In genomic region chr19:41427647-41428480, GRCh38 we compare ENCODE assay signal across 8 cellular contexts. TPM values are rescaled to one million over a fixed set of nuclear protein-coding genes. Genes with fewer than 3 reads are reported as not detected.
DNase-seq lines count a peak whose midpoint lies in the region; ATAC-seq and TF ChIP-seq lines count a peak whose summit lies in the region.

No MANE protein-coding gene starts in this region.

- CTCF ChIA-PET in activated CD4-positive, alpha-beta T cell treated with anti-CD3 and anti-CD28 coated beads, Interleukin-2, amount 10 ng/mL, durations not matched to agents 7 days and 5 days (lab: Charles Lee), result interaction anchor here (0.8 to 1.7 kb wide), 2 partner anchors 11 to 23 kb away, joined by 3 to 4 read pairs; partner anchors contain the start of gene DMAC2

- peak; percentile 45 for DNase-seq in stimulated activated CD4-positive, alpha-beta T cell treated with anti-CD3 and anti-CD28 coated beads, Interleukin-15, amount 100 ng/mL, for 24 hours
- DNase-seq in stimulated activated CD4-positive, alpha-beta T cell treated with anti-CD3 and anti-CD28 coated beads, Interleukin-12 subunit alpha, Interleukin-12 subunit beta, amount 100 ng/mL, for 4 hours, result no peak
- DNase-seq in activated CD4-positive, alpha-beta T cell treated with anti-CD3 and anti-CD28 coated beads, Interleukin-2, amount 10 ng/mL, durations not matched to agents 7 days and 5 days, result peak; percentile 40
- DNase-seq in effector memory CD4-positive, alpha-beta T cell, result peak; percentile 53 to 61 (median 54)
- DNase-seq in upper lobe of left lung, result peak; percentile 79 to 84
- no peak for DNase-seq in NK-92 treated with Interleukin-12 subunit alpha and Interleukin-12 subunit beta, amount 100 ng/mL, for 24 hours (lab: John Stamatoyannopoulos, UW)

- no peaks in the 10 kb centered on the region for H3K27me3 Mint-ChIP-seq in activated CD4-positive, alpha-beta T cell treated with anti-CD3 and anti-CD28 coated beads, Interleukin-2, amount 10 ng/mL, durations not matched to agents 7 days and 5 days

- H3K4me1 Mint-ChIP-seq in activated CD4-positive, alpha-beta T cell treated with anti-CD3 and anti-CD28 coated beads, Interleukin-2, amount 10 ng/mL, durations not matched to agents 7 days and 5 days, result peaks cover 42% of the 10 kb centered on the region

- no peaks in the 10 kb centered on the region for H3K9me3 Mint-ChIP-seq in activated CD4-positive, alpha-beta T cell treated with anti-CD3 and anti-CD28 coated beads, Interleukin-2, amount 10 ng/mL, durations not matched to agents 7 days and 5 days

- POLR2A ChIA-PET in activated CD4-positive, alpha-beta T cell treated with anti-CD3 and anti-CD28 coated beads, Interleukin-2, amount 10 ng/mL, durations not matched to agents 7 days and 5 days (lab: Charles Lee), result no interaction called here

- no peaks in the 10 kb centered on the region for H3K27me3 ChIP-seq in effector memory CD4-positive, alpha-beta T cell (replicated peaks; ENCODE audit: control insufficient read depth, insufficient read depth, low read length, poor library complexity, severe bottlenecking)
- H3K27me3 ChIP-seq in mucosa of stomach (ENCODE audit: control insufficient read depth, insufficient read depth, low read length) (no peaks in the 10 kb centered on the region), upper lobe of left lung (no peaks in the 10 kb centered on the region)

- peak overlapping the region; percentile 78 for H3K27ac Mint-ChIP-seq in activated CD4-positive, alpha-beta T cell treated with anti-CD3 and anti-CD28 coated beads, Interleukin-2, amount 10 ng/mL, durations not matched to agents 7 days and 5 days

- TF ChIP-seq EP300 in upper lobe of left lung (IDR thresholded peaks at IDR 0.05), result no peak

- peaks cover 15% of the 10 kb centered on the region for H3K36me3 Mint-ChIP-seq in activated CD4-positive, alpha-beta T cell treated with anti-CD3 and anti-CD28 coated beads, Interleukin-2, amount 10 ng/mL, durations not matched to agents 7 days and 5 days (ENCODE audit: low read depth)

- 5% methylated on average over 22 to 23 of the region's 23 CpGs for WGBS in upper lobe of left lung, 2 donors

- peak; percentile 42 to 51 for ATAC-seq in upper lobe of left lung (ENCODE audit: low FRiP score in 2 of 2)
- no peak for ATAC-seq in HG03460 (IDR thresholded peaks at IDR 0.05; ENCODE audit: unreplicated experiment)

- TF ChIP-seq POLR2A in upper lobe of left lung (IDR thresholded peaks at IDR 0.05), result no peak

- H3K9me3 ChIP-seq in effector memory CD4-positive, alpha-beta T cell (ENCODE audit: control insufficient read depth, low read length), result no peaks in the 10 kb centered on the region
- H3K9me3 ChIP-seq in mucosa of stomach (ENCODE audit: control insufficient read depth, low read length) (no peaks in the 10 kb centered on the region), upper lobe of left lung (no peaks in the 10 kb centered on the region)

- peaks cover 24% of the 10 kb centered on the region for H3K36me3 ChIP-seq in effector memory CD4-positive, alpha-beta T cell (ENCODE audit: control insufficient read depth, insufficient read depth, low read length)
- peaks cover 10% of the 10 kb centered on the region for H3K36me3 ChIP-seq in mucosa of stomach (ENCODE audit: control insufficient read depth, insufficient read depth, low read length)
- H3K36me3 ChIP-seq in upper lobe of left lung, result peaks cover 8 to 55% (median 29%) of the 10 kb centered on the region in 4 donors

- H3K9ac ChIP-seq in mucosa of stomach (ENCODE audit: low read length), result peak overlapping the region; percentile 91

- H3K4me1 ChIP-seq in effector memory CD4-positive, alpha-beta T cell (ENCODE audit: control insufficient read depth, insufficient read depth, low read length, poor library complexity, severe bottlenecking), result peaks cover 23% of the 10 kb centered on the region
- H3K4me1 ChIP-seq in mucosa of stomach (ENCODE audit: control insufficient read depth, insufficient read depth, low read length) (peaks cover 44% of the 10 kb centered on the region), upper lobe of left lung (peaks cover 36 to 74% (median 50%) of the 10 kb centered on the region in 4 donors)

- peak overlapping the region; percentile 60 for H3K27ac ChIP-seq in effector memory CD4-positive, alpha-beta T cell (ENCODE audit: insufficient read depth, low read length, poor library complexity, severe bottlenecking)
- peak overlapping the region; percentile 68 to 95 (median 86) for H3K27ac ChIP-seq in upper lobe of left lung

- H3K4me3 Mint-ChIP-seq in activated CD4-positive, alpha-beta T cell treated with anti-CD3 and anti-CD28 coated beads, Interleukin-2, amount 10 ng/mL, durations not matched to agents 7 days and 5 days, result peak overlapping the region; percentile 73

- no peak for TF ChIP-seq CTCF in upper lobe of left lung (IDR thresholded peaks at IDR 0.05)

- H3K4me3 ChIP-seq in effector memory CD4-positive, alpha-beta T cell (ENCODE audit: insufficient read depth, low read depth, low read length, poor library complexity, severe bottlenecking), result peak overlapping the region; percentile 55
- H3K4me3 ChIP-seq in mucosa of stomach (ENCODE audit: low read length), result peak overlapping the region; percentile 83
- H3K4me3 ChIP-seq in upper lobe of left lung, result peak overlapping the region; percentile 36 to 71 (median 51)

RNA-seq across cellular contexts. Expression of gene B3GNT8, which starts 0.7 kb away (rescaled TPM):
- total RNA-seq in activated CD4-positive, alpha-beta T cell treated with anti-CD3 and anti-CD28 coated beads, Interleukin-2, amount 10 ng/mL, durations not matched to agents 7 days and 5 days, result 1 to 10 TPM; 2.1 to 2.2 TPM
- total RNA-seq in upper lobe of left lung, result 10 to 100 TPM; 10.0 to 39.1 (median 23.4) TPM

RNA-seq across cellular contexts. Expression of gene DMAC2, which starts 11.8 kb away (rescaled TPM):
- 10 to 100 TPM; 48.9 to 54.1 TPM for total RNA-seq in activated CD4-positive, alpha-beta T cell treated with anti-CD3 and anti-CD28 coated beads, Interleukin-2, amount 10 ng/mL, durations not matched to agents 7 days and 5 days
- 10 to 100 TPM; 28.9 to 63.1 (median 38.3) TPM for total RNA-seq in upper lobe of left lung

RNA-seq across cellular contexts. Expression of gene ERICH4, which starts 15.1 kb away (rescaled TPM):
- total RNA-seq in activated CD4-positive, alpha-beta T cell treated with anti-CD3 and anti-CD28 coated beads, Interleukin-2, amount 10 ng/mL, durations not matched to agents 7 days and 5 days, result not detected
- not detected for total RNA-seq in upper lobe of left lung

RNA-seq across cellular contexts. Expression of gene BCKDHA, which starts 30.2 kb away (rescaled TPM):
- total RNA-seq in activated CD4-positive, alpha-beta T cell treated with anti-CD3 and anti-CD28 coated beads, Interleukin-2, amount 10 ng/mL, durations not matched to agents 7 days and 5 days, result 10 to 100 TPM; 12.7 TPM
- 10 to 100 TPM; 28.4 to 71.7 (median 63.3) TPM for total RNA-seq in upper lobe of left lung

RNA-seq across cellular contexts. Expression of gene EXOSC5, which starts 30.7 kb away (rescaled TPM):
- 10 to 100 TPM; 21.1 to 26.9 TPM for total RNA-seq in activated CD4-positive, alpha-beta T cell treated with anti-CD3 and anti-CD28 coated beads, Interleukin-2, amount 10 ng/mL, durations not matched to agents 7 days and 5 days
- 10 to 100 TPM in 4 of 6 donors, 1 to 10 TPM in 1, under 1 TPM in 1; 0.89 to 18.4 (median 16.0) TPM for total RNA-seq in upper lobe of left lung

Comparison
In these comparisons a context has a peak if more than half of its experiments do, and no peak if none do; other contexts are left out.
1. DNase-seq: peak in stimulated activated CD4-positive, alpha-beta T cell treated with anti-CD3 and anti-CD28 coated beads, Interleukin-15, amount 100 ng/mL, for 24 hours (single experiment), activated CD4-positive, alpha-beta T cell treated with anti-CD3 and anti-CD28 coated beads, Interleukin-2, amount 10 ng/mL, durations not matched to agents 7 days and 5 days (single experiment), effector memory CD4-positive, alpha-beta T cell (3 of 3) and upper lobe of left lung (2 of 2); none in stimulated activated CD4-positive, alpha-beta T cell treated with anti-CD3 and anti-CD28 coated beads, Interleukin-12 subunit alpha, Interleukin-12 subunit beta, amount 100 ng/mL, for 4 hours (single experiment) and NK-92 treated with Interleukin-12 subunit alpha and Interleukin-12 subunit beta, amount 100 ng/mL, for 24 hours (single experiment).
2. Peak in every context shown above with its lines, with median percentiles within 50 percentile points of each other: H3K4me3 ChIP-seq.